ENCODE assay signal across 8 cellular contexts in genomic region chr3:126259411-126260391, GRCh38.
DNase-seq lines count a peak whose midpoint lies in the region; ATAC-seq and TF ChIP-seq lines count a peak whose summit lies in the region.

No MANE protein-coding gene starts in this region.

- H3K4me1 ChIP-seq in PC-3 (ENCODE audit: insufficient read depth, low read length) = no peaks in the 10 kb centered on the region

- no peak overlapping the region for H2AFZ ChIP-seq in PC-3 (ENCODE audit: low read length)

- H3K27ac ChIP-seq in PC-3 (ENCODE audit: low read length) = no peak overlapping the region

- ATAC-seq in PC-3 (0 out of 2 replicates have a peak, but pooled peaks have one; percentile 42), HG03039 (IDR thresholded peaks at IDR 0.05; ENCODE audit: unreplicated experiment) (no peak), HG02571 (IDR thresholded peaks at IDR 0.05; ENCODE audit: unreplicated experiment) (no peak)

- H3K79me2 ChIP-seq in PC-3 (ENCODE audit: low read length) = no peaks in the 10 kb centered on the region

- no peaks in the 10 kb centered on the region for H3K9me3 ChIP-seq in PC-3 (ENCODE audit: low read length)

- no peaks in the 10 kb centered on the region for H3F3A ChIP-seq in PC-3 (ENCODE audit: low read length, unreplicated experiment)

- POLR2A ChIA-PET in PC-3 (lab: Charles Lee; ENCODE audit: unreplicated experiment) = no interaction called here

- H3K27me3 ChIP-seq in PC-3 (ENCODE audit: low read length) = no peaks in the 10 kb centered on the region

- intact Hi-C loops in PC-3 (cut with micrococcal nuclease) = loop anchor here (1.0 kb wide), 1 partner anchor 130 kb away; no protein-coding TSS in a partner anchor
- intact Hi-C loops in posterior cingulate gyrus (cut with DNase I) = loop anchor here (1.0 to 10.0 kb wide), 2 partner anchors 130 to 215 kb away; partner anchors contain the start of gene ZXDC

- H3K36me3 ChIP-seq in PC-3 (ENCODE audit: low read depth, low read length) = no peaks in the 10 kb centered on the region

- BruUV-seq in PC-3 (replicated peaks; lab: Mats Ljungman, UMichigan) = no TSS peak

- H3K4me3 ChIP-seq in PC-3 (ENCODE audit: low read length) = no peak overlapping the region
- no peak overlapping the region for H3K4me3 ChIP-seq in fibroblast of the aortic adventitia (ENCODE audit: low read depth, low read length)

- no peaks in the 10 kb centered on the region for H4K20me1 ChIP-seq in PC-3 (ENCODE audit: low read length)

- CTCF ChIA-PET in PC-3 (lab: Charles Lee) = no interaction called here

- peak; percentile 64 for DNase-seq in DMS 273 (lab: John Stamatoyannopoulos, UW; ENCODE audit: unreplicated experiment)
- no peak for DNase-seq in DMS 273 treated with DMSO at 0.1 percent for 48 hours (lab: John Stamatoyannopoulos, UW)
- DNase-seq in PC-3 = peak; percentile 21
- DNase-seq in fibroblast of the aortic adventitia (ENCODE audit: low read depth) = peak; percentile 40
- DNase-seq in posterior cingulate gyrus = peak; percentile 31 to 96 (median 76)
- no peak for DNase-seq in NCI-H226

- H3K4me2 ChIP-seq in PC-3 (ENCODE audit: low read length) = no peak overlapping the region

- TF ChIP-seq CTCF in PC-3 (conservative IDR thresholded peaks at IDR 0.05; ENCODE audit: low read depth, low read length) (peak; percentile 63), fibroblast of the aortic adventitia (IDR thresholded peaks at IDR 0.05; ENCODE audit: insufficient read depth, low read length) (peak; percentile 64)

- H3K9me2 ChIP-seq in PC-3 (replicated peaks; ENCODE audit: low read length) = no peaks in the 10 kb centered on the region

- H3K9ac ChIP-seq in PC-3 (ENCODE audit: low read length) = no peak overlapping the region

Comparison
In these comparisons a context has a peak if more than half of its experiments do, and no peak if none do; other contexts are left out.
1. DNase-seq: peak in DMS 273 (single experiment), PC-3 (single experiment), fibroblast of the aortic adventitia (single experiment) and posterior cingulate gyrus (10 of 10); none in DMS 273 treated with DMSO at 0.1 percent for 48 hours (single experiment) and NCI-H226 (single experiment).